23 cellular contexts compared by ENCODE assay signal in the genomic region with DNA sequence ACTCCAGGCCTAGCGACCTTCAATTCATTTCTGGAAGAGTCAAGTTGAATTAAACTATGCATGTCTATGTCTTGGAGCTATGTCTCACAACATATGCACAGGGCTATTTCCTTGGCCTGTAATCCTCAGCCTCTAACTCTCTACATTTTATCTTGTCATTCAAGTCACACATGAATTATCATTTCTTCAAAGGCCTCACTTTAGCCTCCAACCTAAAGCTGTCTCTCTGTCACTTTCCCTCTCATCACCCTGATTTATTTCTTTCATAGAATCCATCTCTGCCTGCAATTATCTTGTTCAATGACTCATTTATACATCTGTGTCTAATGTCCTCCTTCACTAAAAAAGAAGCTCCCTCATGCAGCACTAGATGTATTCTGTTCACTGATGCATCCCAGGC.
DNase-seq lines count a peak whose midpoint lies in the region; ATAC-seq, FAIRE-seq and TF ChIP-seq lines count a peak whose summit lies in the region.
"Had no signal": no experiment of that assay in that cellular context is flagged by ENCODE, and none has a peak within 500 bp of the region (broad histone marks: within the 10 kb centered on the region; RNA-seq: fewer than 3 reads in every experiment).

No MANE protein-coding gene starts in this region.

- no peaks in the 10 kb centered on the region for H3K9me2 ChIP-seq in neural cell (ENCODE audit: insufficient read depth, low read length)

- TF ChIP-seq EP300 in K562 (IDR thresholded peaks at IDR 0.05; ENCODE audit: low read length) = no peak
- TF ChIP-seq EP300 in neural cell (conservative IDR thresholded peaks at IDR 0.05; ENCODE audit: poor library complexity, severe bottlenecking) = peak; percentile 97

- in situ Hi-C loops in K562 (cut with MboI) = no loop called here

- no peak overlapping the region for H3K27ac ChIP-seq in K562 (ENCODE audit: extremely low read depth, low read depth, low read length)
- peak overlapping the region; percentile 65 for H3K27ac ChIP-seq in neural cell (ENCODE audit: low read length)
- H3K27ac ChIP-seq in heart left ventricle = no peak overlapping the region
- H3K27ac ChIP-seq: A549, GM23248 had no signal

- TF ChIP-seq CTCF in K562 (IDR thresholded peaks at IDR 0.05 in 2 of 3, conservative IDR thresholded peaks at IDR 0.05 in 1 of 3; ENCODE audit: insufficient read depth in 2 of 3, low read depth in 1 of 3, low read length in 3 of 3) = no peak
- TF ChIP-seq CTCF in neural cell (IDR thresholded peaks at IDR 0.05; ENCODE audit: poor library complexity, severe bottlenecking) = no peak
- TF ChIP-seq CTCF in heart left ventricle (IDR thresholded peaks at IDR 0.05) = no peak

- CTCF ChIA-PET in K562 (lab: Yijun Ruan, JAX; ENCODE audit: low intra/inter-chr PET ratio) = no interaction called here

- H2AFZ ChIP-seq in K562 (ENCODE audit: low read depth, low read length) (no peak overlapping the region), neural cell (ENCODE audit: low read depth, low read length) (no peak overlapping the region)
- H2AFZ ChIP-seq: GM23248 had no signal

- no peak overlapping the region for H3K9ac ChIP-seq in K562 (ENCODE audit: insufficient read depth in 1 of 2, low read depth in 2 of 2, low read length in 2 of 2)
- H3K9ac ChIP-seq in neural cell (ENCODE audit: low read length) = no peak overlapping the region
- H3K9ac ChIP-seq: GM23248 had no signal

- peaks cover 9% of the 10 kb centered on the region for H3F3A ChIP-seq in neural cell (ENCODE audit: insufficient read depth, low read length, poor library complexity, severe bottlenecking)

- intact Hi-C loops in K562 (cut with micrococcal nuclease) (no loop called here), heart left ventricle (cut with DNase I) (no loop called here)

- H3K4me1 ChIP-seq in K562 (replicated peaks in 1 of 2; ENCODE audit: control insufficient read depth in 2 of 2, insufficient read depth in 2 of 2, low read length in 2 of 2) (no peaks in the 10 kb centered on the region), heart left ventricle (no peaks in the 10 kb centered on the region)
- H3K4me1 ChIP-seq: A549 had no signal

- WGBS in K562 (ENCODE audit: insufficient coverage, low coverage, missing lambda C conversion rate) = 21% methylated on average over 1 of the region's 1 CpG
- WGBS in heart left ventricle, 4 donors = 2 to 81% (median 32%) methylated on average over 1 of the region's 1 CpG

- H4K20me1 ChIP-seq in K562 (replicated peaks; ENCODE audit: control insufficient read depth, insufficient read depth, low read length) (no peaks in the 10 kb centered on the region), neural cell (ENCODE audit: insufficient read depth) (no peaks in the 10 kb centered on the region)

- H3K4me3 ChIP-seq in K562 = no peak overlapping the region
- no peak overlapping the region for H3K4me3 ChIP-seq in neural cell (ENCODE audit: low read length)
- no peak overlapping the region for H3K4me3 ChIP-seq in heart left ventricle
- H3K4me3 ChIP-seq: A549, GM23248 had no signal

- TF ChIP-seq RAD21 in K562 (CRISPR knock-in tag; conservative IDR thresholded peaks at IDR 0.05 in 1 of 2, IDR thresholded peaks at IDR 0.05 in 1 of 2) (no peak), neural cell (conservative IDR thresholded peaks at IDR 0.05) (peak; percentile 13)

- DNase-seq in NCI-H82 (lab: John Stamatoyannopoulos, UW) = peak; percentile 4
- DNase-seq in NCI-H82 treated with DMSO at 0.1 percent for 48 hours (lab: John Stamatoyannopoulos, UW; ENCODE audit: unreplicated experiment) = no peak
- DNase-seq in NCI-H2227 (lab: John Stamatoyannopoulos, UW; ENCODE audit: unreplicated experiment) = peak; percentile 45
- no peak for DNase-seq in K562 (ENCODE audit: extremely low read depth in 1 of 4, low spot score in 3 of 4)
- no peak for DNase-seq in heart left ventricle
- DNase-seq: 8988T; C1 segment of cervical spinal cord; Caco-2; CD4-positive, CD25-positive, alpha-beta regulatory T cell; CD8-positive, alpha-beta T cell; DMS153; DND-41; GM23248; H7; HCEC 1CT had no signal

- H3K9me3 ChIP-seq in K562 (replicated peaks; ENCODE audit: control insufficient read depth, insufficient read depth, low read depth, low read length) (no peaks in the 10 kb centered on the region), neural cell (ENCODE audit: low read length) (no peaks in the 10 kb centered on the region), heart left ventricle (peaks cover 0 to 13% (median 0%) of the 10 kb centered on the region in 12 donors)

- BruUV-seq in K562 (replicated peaks; lab: Mats Ljungman, UMichigan) = no TSS peak

- POLR2A ChIA-PET in K562 (lab: Yijun Ruan, JAX) = no interaction called here

- ATAC-seq in K562 (no peak), GM18867 (IDR thresholded peaks at IDR 0.05; ENCODE audit: unreplicated experiment) (no peak), HG02759 (IDR thresholded peaks at IDR 0.05; ENCODE audit: unreplicated experiment) (no peak), heart left ventricle (no peak)
- ATAC-seq: A549; CD8-positive, alpha-beta T cell had no signal

- no peak for FAIRE-seq in K562 (lab: Jason Lieb, UNC)
- FAIRE-seq: A549, G401.6, GM12892, GM19239, H1 had no signal

- H3K79me2 ChIP-seq in K562 (ENCODE audit: control insufficient read depth, insufficient read depth, low read length) (peaks cover 7% of the 10 kb centered on the region; the same call in 2 of the 3 replicates), neural cell (replicated peaks; ENCODE audit: insufficient read depth, low read length) (no peaks in the 10 kb centered on the region)

- no peak overlapping the region for H3K4me2 ChIP-seq in K562 (ENCODE audit: insufficient read depth, low read length)
- H3K4me2 ChIP-seq in neural cell (ENCODE audit: low read length) = no peak overlapping the region
- H3K4me2 ChIP-seq: A549 had no signal

- H3K36me3 ChIP-seq in K562 (ENCODE audit: control insufficient read depth, insufficient read depth, low read length) (no peaks in the 10 kb centered on the region), neural cell (ENCODE audit: insufficient read depth, low read length) (no peaks in the 10 kb centered on the region), heart left ventricle (no peaks in the 10 kb centered on the region)

- TF ChIP-seq POLR2A in K562 (conservative IDR thresholded peaks at IDR 0.05) (no peak), heart left ventricle (IDR thresholded peaks at IDR 0.05) (no peak)

- H3K9me1 ChIP-seq in K562 (ENCODE audit: control insufficient read depth, insufficient read depth, low read length) = no peaks in the 10 kb centered on the region

- H3K27me3 ChIP-seq in K562 (ENCODE audit: control insufficient read depth in 2 of 2, insufficient read depth in 2 of 2, low read length in 2 of 2) = no peaks in the 10 kb centered on the region
- H3K27me3 ChIP-seq in neural cell (ENCODE audit: insufficient read depth, low read depth, low read length) = no peaks in the 10 kb centered on the region
- no peaks in the 10 kb centered on the region for H3K27me3 ChIP-seq in heart left ventricle

TF ChIP-seq in K562, 482 proteins besides CTCF, POLR2A, EP300 and RAD21:
- TF ChIP-seq MEIS2 (IDR thresholded peaks at IDR 0.05; ENCODE audit: partially characterized antibody) = peak; percentile 12
- TF ChIP-seq, protein P1, sequence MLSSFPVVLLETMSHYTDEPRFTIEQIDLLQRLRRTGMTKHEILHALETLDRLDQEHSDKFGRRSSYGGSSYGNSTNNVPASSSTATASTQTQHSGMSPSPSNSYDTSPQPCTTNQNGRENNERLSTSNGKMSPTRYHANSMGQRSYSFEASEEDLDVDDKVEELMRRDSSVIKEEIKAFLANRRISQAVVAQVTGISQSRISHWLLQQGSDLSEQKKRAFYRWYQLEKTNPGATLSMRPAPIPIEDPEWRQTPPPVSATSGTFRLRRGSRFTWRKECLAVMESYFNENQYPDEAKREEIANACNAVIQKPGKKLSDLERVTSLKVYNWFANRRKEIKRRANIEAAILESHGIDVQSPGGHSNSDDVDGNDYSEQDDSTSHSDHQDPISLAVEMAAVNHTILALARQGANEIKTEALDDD (IDR thresholded peaks at IDR 0.05) = no peak

TF ChIP-seq in neural cell, 6 proteins besides CTCF, POLR2A, EP300 and RAD21:
- TF ChIP-seq POLR2AphosphoS5 (IDR thresholded peaks at IDR 0.05) (peak; percentile 71), TAF1 (IDR thresholded peaks at IDR 0.05; ENCODE audit: low read depth) (no peak)
- TF ChIP-seq, protein P2, sequence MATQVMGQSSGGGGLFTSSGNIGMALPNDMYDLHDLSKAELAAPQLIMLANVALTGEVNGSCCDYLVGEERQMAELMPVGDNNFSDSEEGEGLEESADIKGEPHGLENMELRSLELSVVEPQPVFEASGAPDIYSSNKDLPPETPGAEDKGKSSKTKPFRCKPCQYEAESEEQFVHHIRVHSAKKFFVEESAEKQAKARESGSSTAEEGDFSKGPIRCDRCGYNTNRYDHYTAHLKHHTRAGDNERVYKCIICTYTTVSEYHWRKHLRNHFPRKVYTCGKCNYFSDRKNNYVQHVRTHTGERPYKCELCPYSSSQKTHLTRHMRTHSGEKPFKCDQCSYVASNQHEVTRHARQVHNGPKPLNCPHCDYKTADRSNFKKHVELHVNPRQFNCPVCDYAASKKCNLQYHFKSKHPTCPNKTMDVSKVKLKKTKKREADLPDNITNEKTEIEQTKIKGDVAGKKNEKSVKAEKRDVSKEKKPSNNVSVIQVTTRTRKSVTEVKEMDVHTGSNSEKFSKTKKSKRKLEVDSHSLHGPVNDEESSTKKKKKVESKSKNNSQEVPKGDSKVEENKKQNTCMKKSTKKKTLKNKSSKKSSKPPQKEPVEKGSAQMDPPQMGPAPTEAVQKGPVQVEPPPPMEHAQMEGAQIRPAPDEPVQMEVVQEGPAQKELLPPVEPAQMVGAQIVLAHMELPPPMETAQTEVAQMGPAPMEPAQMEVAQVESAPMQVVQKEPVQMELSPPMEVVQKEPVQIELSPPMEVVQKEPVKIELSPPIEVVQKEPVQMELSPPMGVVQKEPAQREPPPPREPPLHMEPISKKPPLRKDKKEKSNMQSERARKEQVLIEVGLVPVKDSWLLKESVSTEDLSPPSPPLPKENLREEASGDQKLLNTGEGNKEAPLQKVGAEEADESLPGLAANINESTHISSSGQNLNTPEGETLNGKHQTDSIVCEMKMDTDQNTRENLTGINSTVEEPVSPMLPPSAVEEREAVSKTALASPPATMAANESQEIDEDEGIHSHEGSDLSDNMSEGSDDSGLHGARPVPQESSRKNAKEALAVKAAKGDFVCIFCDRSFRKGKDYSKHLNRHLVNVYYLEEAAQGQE (IDR thresholded peaks at IDR 0.05; ENCODE audit: borderline replicate concordance) = peak; percentile 40

Comparison
In these comparisons a context has a peak if more than half of its experiments do, and no peak if none do; other contexts are left out.
1. DNase-seq: peak in NCI-H82 (single experiment) and NCI-H2227 (single experiment); none in NCI-H82 treated with DMSO at 0.1 percent for 48 hours (single experiment), K562 (0 of 4) and heart left ventricle (0 of 5).